ENCODE assay signal across 8 cellular contexts in genomic region chr1:228212966-228213844, GRCh38. TPM values are rescaled to one million over a fixed set of nuclear protein-coding genes. Genes with fewer than 3 reads are reported as not detected.
DNase-seq lines count a peak whose midpoint lies in the region; ATAC-seq and TF ChIP-seq lines count a peak whose summit lies in the region.

No MANE protein-coding gene starts in this region.

- peak overlapping the region; percentile 75 for H3K4me3 Mint-ChIP-seq in dendritic cell treated with granulocyte-macrophage colony-stimulating factor and Interleukin-4, amounts not matched to agents 40 ng/mL and 50 ng/mL, for 4 days

- no peak overlapping the region for H3K9ac ChIP-seq in liver (ENCODE audit: low read depth in 1 of 2, low read length in 2 of 2)

- intact Hi-C loops in dendritic cell treated with granulocyte-macrophage colony-stimulating factor and Interleukin-4, amounts not matched to agents 40 ng/mL and 50 ng/mL, for 4 days (cut with micrococcal nuclease), result no loop called here

- no peaks in the 10 kb centered on the region for H3K9me3 ChIP-seq in liver (ENCODE audit: control insufficient read depth in 4 of 4, low read length in 3 of 4)

- peak overlapping the region in 1 of 2 donors; percentile 12 for H3K27ac ChIP-seq in liver (ENCODE audit: low read depth in 1 of 2, low read length in 2 of 2)

- H3K4me1 Mint-ChIP-seq in dendritic cell treated with granulocyte-macrophage colony-stimulating factor and Interleukin-4, amounts not matched to agents 40 ng/mL and 50 ng/mL, for 4 days (ENCODE audit: low read depth), result peaks cover 8% of the 10 kb centered on the region

- peak; percentile 60 for TF ChIP-seq CTCF in AG09309 (IDR thresholded peaks at IDR 0.05; ENCODE audit: control insufficient read depth, insufficient read depth, low read depth, low read length, missing control alignments)
- TF ChIP-seq CTCF in liver (IDR thresholded peaks at IDR 0.05; ENCODE audit: low read depth, low read length, missing input control), result peak; percentile 36

- H3K27me3 Mint-ChIP-seq in dendritic cell treated with granulocyte-macrophage colony-stimulating factor and Interleukin-4, amounts not matched to agents 40 ng/mL and 50 ng/mL, for 4 days, result peaks cover 29% of the 10 kb centered on the region

- DNase-seq in AG09309 (ENCODE audit: low read depth) (no peak), NCI-H510A (lab: John Stamatoyannopoulos, UW) (peak; percentile 75)
- peak; percentile 93 for DNase-seq in activated CD4-positive, alpha-beta T cell treated with anti-CD3 and anti-CD28 coated beads for 48 hours
- DNase-seq in stimulated activated CD4-positive, alpha-beta T cell treated with anti-CD3 and anti-CD28 coated beads, Interleukin-4, amount 100 ng/mL, for 24 hours, result peak; percentile 90

- peak in 1 of 2 donors; percentile 73 for TF ChIP-seq RAD21 in liver (IDR thresholded peaks at IDR 0.05)

- no peaks in the 10 kb centered on the region for H3K27me3 ChIP-seq in liver (ENCODE audit: control insufficient read depth in 4 of 4, insufficient read depth in 4 of 4, low read length in 3 of 4)

- peak; percentile 97 for ATAC-seq in GM19025 (IDR thresholded peaks at IDR 0.05; ENCODE audit: low read depth, unreplicated experiment)
- peak; percentile 91 for ATAC-seq in HG03342 (IDR thresholded peaks at IDR 0.05; ENCODE audit: unreplicated experiment)

- H3K27ac Mint-ChIP-seq in dendritic cell treated with granulocyte-macrophage colony-stimulating factor and Interleukin-4, amounts not matched to agents 40 ng/mL and 50 ng/mL, for 4 days, result peak overlapping the region; percentile 34

- H3K36me3 Mint-ChIP-seq in dendritic cell treated with granulocyte-macrophage colony-stimulating factor and Interleukin-4, amounts not matched to agents 40 ng/mL and 50 ng/mL, for 4 days (ENCODE audit: low read depth), result no peaks in the 10 kb centered on the region

- 2% methylated on average over 67 of the region's 67 CpGs for WGBS in liver

- no peaks in the 10 kb centered on the region for H3K9me3 Mint-ChIP-seq in dendritic cell treated with granulocyte-macrophage colony-stimulating factor and Interleukin-4, amounts not matched to agents 40 ng/mL and 50 ng/mL, for 4 days

- H3K36me3 ChIP-seq in liver (ENCODE audit: control insufficient read depth in 4 of 4, insufficient read depth in 3 of 4, low read depth in 1 of 4, low read length in 3 of 4), result no peaks in the 10 kb centered on the region

- peaks cover 0 to 8% (median 3%) of the 10 kb centered on the region in 4 donors for H3K4me1 ChIP-seq in liver (ENCODE audit: control insufficient read depth in 4 of 4, insufficient read depth in 4 of 4, low read length in 3 of 4)

- H3K4me3 ChIP-seq in AG09309 (ENCODE audit: control insufficient read depth, low read depth, low read length), result peak overlapping the region; percentile 53
- H3K4me3 ChIP-seq in liver (ENCODE audit: low read depth in 1 of 3, low read length in 3 of 3), result peak overlapping the region in 2 of 3 donors; percentile 1 to 54

TF ChIP-seq in liver, 16 proteins besides CTCF, POLR2A, EP300 and RAD21:
- TF ChIP-seq HNF4A (conservative IDR thresholded peaks at IDR 0.05) (no peak), SP1 (IDR thresholded peaks at IDR 0.05) (no peak), RXRA (IDR thresholded peaks at IDR 0.05) (no peak), ATF3 (IDR thresholded peaks at IDR 0.05) (no peak), HNF4G (IDR thresholded peaks at IDR 0.05) (no peak)
- TF ChIP-seq, protein P1, sequence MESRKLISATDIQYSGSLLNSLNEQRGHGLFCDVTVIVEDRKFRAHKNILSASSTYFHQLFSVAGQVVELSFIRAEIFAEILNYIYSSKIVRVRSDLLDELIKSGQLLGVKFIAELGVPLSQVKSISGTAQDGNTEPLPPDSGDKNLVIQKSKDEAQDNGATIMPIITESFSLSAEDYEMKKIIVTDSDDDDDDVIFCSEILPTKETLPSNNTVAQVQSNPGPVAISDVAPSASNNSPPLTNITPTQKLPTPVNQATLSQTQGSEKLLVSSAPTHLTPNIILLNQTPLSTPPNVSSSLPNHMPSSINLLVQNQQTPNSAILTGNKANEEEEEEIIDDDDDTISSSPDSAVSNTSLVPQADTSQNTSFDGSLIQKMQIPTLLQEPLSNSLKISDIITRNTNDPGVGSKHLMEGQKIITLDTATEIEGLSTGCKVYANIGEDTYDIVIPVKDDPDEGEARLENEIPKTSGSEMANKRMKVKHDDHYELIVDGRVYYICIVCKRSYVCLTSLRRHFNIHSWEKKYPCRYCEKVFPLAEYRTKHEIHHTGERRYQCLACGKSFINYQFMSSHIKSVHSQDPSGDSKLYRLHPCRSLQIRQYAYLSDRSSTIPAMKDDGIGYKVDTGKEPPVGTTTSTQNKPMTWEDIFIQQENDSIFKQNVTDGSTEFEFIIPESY (IDR thresholded peaks at IDR 0.05), result no peak

RNA-seq across cellular contexts. Expression of gene OBSCN, which starts 5.4 kb away (rescaled TPM):
- 1 to 10 TPM; 4.6 to 5.6 TPM for total RNA-seq in liver
- under 1 TPM; 0.54 to 0.71 TPM for polyA plus RNA-seq in liver

RNA-seq across cellular contexts. Expression of gene IBA57, which starts 47.6 kb away (rescaled TPM):
- 10 to 100 TPM in 1 of 2 donors, 1 to 10 TPM in 1; 8.4 to 12.0 TPM for total RNA-seq in liver
- polyA plus RNA-seq in liver, result 1 to 10 TPM; 1.6 to 8.5 TPM
